29 cellular contexts compared by ENCODE assay signal in the genomic region with DNA sequence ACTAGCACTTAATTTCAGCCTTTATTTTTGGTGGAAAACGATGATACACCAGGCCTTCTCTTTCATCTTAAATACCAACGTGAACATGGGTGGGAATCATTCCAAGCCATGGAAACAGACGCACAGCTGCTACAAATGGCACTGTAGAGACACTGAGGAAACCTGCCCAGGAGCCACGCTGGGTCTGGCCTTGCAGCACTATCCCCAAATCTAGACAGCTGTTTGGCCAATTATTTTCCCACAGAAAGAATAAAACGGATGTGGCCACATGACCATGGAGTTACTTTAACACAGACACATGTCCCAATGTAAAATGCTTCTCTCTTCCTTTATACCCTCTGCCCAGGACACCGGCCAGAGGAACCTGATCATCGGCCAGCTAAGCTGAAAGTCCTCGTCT.
"Had no signal": no experiment of that assay in that cellular context is flagged by ENCODE, and none has a peak within 500 bp of the region (broad histone marks: within the 10 kb centered on the region; RNA-seq: fewer than 3 reads in every experiment).

No MANE protein-coding gene starts in this region.

- H3K79me2 ChIP-seq: hepatocyte, parathyroid adenoma had no signal

- H3K4me3 ChIP-seq: gastrocnemius medialis, heart left ventricle, hepatocyte, left lung, right lobe of liver, smooth muscle cell, suprapubic skin, thyroid gland had no signal

- ATAC-seq: effector memory CD8-positive, alpha-beta T cell; esophagus mucosa; gastrocnemius medialis; heart left ventricle; left cardiac atrium; left lung; naive thymus-derived CD8-positive, alpha-beta T cell; right lobe of liver; stimulated activated naive CD8-positive, alpha-beta T cell treated with anti-CD3 and anti-CD28 coated beads, Interleukin-15, amount 100 ng/mL, for 72 hours had no signal

- H3K9me3 Mint-ChIP-seq: effector memory CD8-positive, alpha-beta T cell; naive thymus-derived CD8-positive, alpha-beta T cell; stimulated activated naive CD8-positive, alpha-beta T cell treated with anti-CD3 and anti-CD28 coated beads, Interleukin-15, amount 100 ng/mL, for 72 hours; type B pancreatic cell had no signal

- H3K9me3 ChIP-seq: gastrocnemius medialis, heart left ventricle, left lung, neutrophil, right lobe of liver, suprapubic skin, thyroid gland had no signal

- H3K27ac ChIP-seq: epithelial cell of prostate, gastrocnemius medialis, heart left ventricle, left lung, neutrophil, parathyroid adenoma, right lobe of liver, suprapubic skin, thyroid gland had no signal

- H3K9ac ChIP-seq: parathyroid adenoma had no signal

- H3K27me3 ChIP-seq: gastrocnemius medialis, heart left ventricle, hepatocyte, left lung, neutrophil, right lobe of liver, suprapubic skin, thyroid gland had no signal

- H3K27ac Mint-ChIP-seq: type B pancreatic cell had no signal

- DNase-seq: cerebellar nuclear complex; cortex of kidney; effector memory CD8-positive, alpha-beta T cell; foreskin fibroblast; gastrocnemius medialis; heart left ventricle; left cardiac atrium; left lung; mammary epithelial cell; mesendoderm; midbrain; naive thymus-derived CD8-positive, alpha-beta T cell; right lobe of liver; stimulated activated CD4-positive, alpha-beta T cell treated with anti-CD3 and anti-CD28 coated beads, Interleukin-12 subunit alpha, Interleukin-12 subunit beta, amount 100 ng/mL, for 4 hours; stimulated activated CD4-positive, alpha-beta T cell treated with anti-CD3 and anti-CD28 coated beads, Interleukin-1b, Interleukin-23, amount 100 ng/mL, for 48 hours; stimulated activated CD4-positive, alpha-beta T cell treated with anti-CD3 and anti-CD28 coated beads, Interleukin-4, amount 100 ng/mL, for 1 hour; stimulated activated CD8-positive, alpha-beta memory T cell treated with anti-CD3 and anti-CD28 coated beads, Interleukin-4, amount 100 ng/mL, for 48 hours; stimulated activated naive CD4-positive, alpha-beta T cell; stimulated activated naive CD8-positive, alpha-beta T cell treated with anti-CD3 and anti-CD28 coated beads, Interleukin-15, amount 100 ng/mL, for 72 hours; thyroid gland had no signal

- H3K4me2 ChIP-seq: hepatocyte, smooth muscle cell had no signal

- H3K4me3 Mint-ChIP-seq: effector memory CD8-positive, alpha-beta T cell; naive thymus-derived CD8-positive, alpha-beta T cell; stimulated activated naive CD8-positive, alpha-beta T cell treated with anti-CD3 and anti-CD28 coated beads, Interleukin-15, amount 100 ng/mL, for 72 hours; type B pancreatic cell had no signal

- H3K4me1 Mint-ChIP-seq: naive thymus-derived CD8-positive, alpha-beta T cell; stimulated activated naive CD8-positive, alpha-beta T cell treated with anti-CD3 and anti-CD28 coated beads, Interleukin-15, amount 100 ng/mL, for 72 hours had no signal

- H2AFZ ChIP-seq: hepatocyte, parathyroid adenoma had no signal

- H3K27me3 Mint-ChIP-seq: effector memory CD8-positive, alpha-beta T cell; naive thymus-derived CD8-positive, alpha-beta T cell; progenitor cell of endocrine pancreas; stimulated activated naive CD8-positive, alpha-beta T cell treated with anti-CD3 and anti-CD28 coated beads, Interleukin-15, amount 100 ng/mL, for 72 hours; type B pancreatic cell had no signal

- H3K4me1 ChIP-seq: gastrocnemius medialis, left lung, parathyroid adenoma, right lobe of liver, suprapubic skin, thyroid gland had no signal
